In genomic region chr13:29702912-29703351, GRCh38 we compare ENCODE assay signal across 11 cellular contexts.
DNase-seq lines count a peak whose midpoint lies in the region; ATAC-seq and TF ChIP-seq lines count a peak whose summit lies in the region.
"Had no signal": no experiment of that assay in that cellular context is flagged by ENCODE, and none has a peak within 500 bp of the region (broad histone marks: within the 10 kb centered on the region; RNA-seq: fewer than 3 reads in every experiment).

No MANE protein-coding gene starts in this region.

- intact Hi-C loops in natural killer cell (cut with micrococcal nuclease): no loop called here

- H3K4me3 ChIP-seq in BJ (ENCODE audit: low read depth, low read length) (no peak overlapping the region), NT2/D1 (ENCODE audit: insufficient read length, low read depth) (peak overlapping the region; percentile 13), epithelial cell of esophagus (ENCODE audit: low read length) (no peak overlapping the region)

- ATAC-seq in GM21717 (IDR thresholded peaks at IDR 0.05; ENCODE audit: unreplicated experiment) (no peak), natural killer cell (no peak)
- ATAC-seq: activated CD8-positive, alpha-beta T cell treated with anti-CD3 and anti-CD28 coated beads, Interleukin-2, amount 10 ng/mL, durations not matched to agents 7 days and 5 days had no signal

- peaks cover 12% of the 10 kb centered on the region for H3K27me3 Mint-ChIP-seq in nephron progenitor cell (ENCODE audit: low read depth, poor library complexity)
- H3K27me3 Mint-ChIP-seq in natural killer cell (ENCODE audit: low read depth in 2 of 2): peaks cover 32 to 55% of the 10 kb centered on the region in 2 donors

- H3K27me3 ChIP-seq in BJ (ENCODE audit: control insufficient read depth, insufficient read depth, low read length) (no peaks in the 10 kb centered on the region), NT2/D1 (ENCODE audit: insufficient read depth, insufficient read length) (no peaks in the 10 kb centered on the region)

- peaks cover 6% of the 10 kb centered on the region; the same call in 1 of the 2 replicates for H3K9me3 ChIP-seq in NT2/D1 (ENCODE audit: insufficient read depth, low read length)

- DNase-seq in BJ (ENCODE audit: low read depth) (peak; percentile 91), NT2/D1 (ENCODE audit: low read depth, low spot score) (no peak), epithelial cell of esophagus (ENCODE audit: low read depth) (peak; percentile 95), nephron progenitor cell (peak; percentile 24), natural killer cell (no peak), GM10248 (ENCODE audit: extremely low spot score) (no peak)
- no peak for DNase-seq in activated CD8-positive, alpha-beta memory T cell treated with anti-CD3 and anti-CD28 coated beads, Interleukin-2, amount 50 U/mL, for 48 hours
- DNase-seq: activated CD8-positive, alpha-beta T cell treated with anti-CD3 and anti-CD28 coated beads, Interleukin-2, amount 10 ng/mL, durations not matched to agents 7 days and 5 days; COR-L47; NCI-H774 had no signal

- no peak overlapping the region for H3K27ac Mint-ChIP-seq in nephron progenitor cell
- H3K27ac Mint-ChIP-seq in natural killer cell: no peak overlapping the region
- H3K27ac Mint-ChIP-seq: activated CD8-positive, alpha-beta T cell treated with anti-CD3 and anti-CD28 coated beads, Interleukin-2, amount 10 ng/mL, durations not matched to agents 7 days and 5 days had no signal

- H3K9me3 Mint-ChIP-seq in nephron progenitor cell (peaks cover 8% of the 10 kb centered on the region), natural killer cell (no peaks in the 10 kb centered on the region)

- H3K4me1 Mint-ChIP-seq in nephron progenitor cell: peaks cover 19% of the 10 kb centered on the region
- no peaks in the 10 kb centered on the region for H3K4me1 Mint-ChIP-seq in natural killer cell

- TF ChIP-seq CTCF in BJ (IDR thresholded peaks at IDR 0.05; ENCODE audit: insufficient read depth, low read depth, low read length): no peak
- TF ChIP-seq CTCF in epithelial cell of esophagus (IDR thresholded peaks at IDR 0.05; ENCODE audit: insufficient read depth, low read depth, low read length, missing control alignments): no peak
- no peak for TF ChIP-seq CTCF in nephron progenitor cell (IDR thresholded peaks at IDR 0.05)
- no peak for TF ChIP-seq CTCF in natural killer cell (IDR thresholded peaks at IDR 0.05)
- no peak for TF ChIP-seq CTCF in GM10248 (IDR thresholded peaks at IDR 0.05; ENCODE audit: control extremely low read depth, extremely low read depth, low read depth, missing control alignments)

- POLR2A ChIA-PET in BJ (lab: Charles Lee): interaction anchor here (0.8 kb wide), 1 partner anchor 138 kb away, joined by 4 read pairs; no protein-coding TSS in a partner anchor
- POLR2A ChIA-PET in GM10248 (lab: Yijun Ruan, JAX): no interaction called here

- H3K4me1 ChIP-seq in NT2/D1 (ENCODE audit: insufficient read depth, insufficient read length): no peaks in the 10 kb centered on the region

- H3K36me3 Mint-ChIP-seq in nephron progenitor cell (ENCODE audit: low read depth) (no peaks in the 10 kb centered on the region), natural killer cell (no peaks in the 10 kb centered on the region)

- no peak overlapping the region for H3K4me3 Mint-ChIP-seq in nephron progenitor cell
- no peak overlapping the region for H3K4me3 Mint-ChIP-seq in natural killer cell
- H3K4me3 Mint-ChIP-seq: activated CD8-positive, alpha-beta T cell treated with anti-CD3 and anti-CD28 coated beads, Interleukin-2, amount 10 ng/mL, durations not matched to agents 7 days and 5 days had no signal

- no peak overlapping the region for H3K9ac ChIP-seq in NT2/D1 (ENCODE audit: insufficient read length, low read depth)

- CTCF ChIA-PET in BJ (lab: Yijun Ruan, JAX): interaction anchor here (0.6 to 11.2 kb wide), 7 partner anchors 15 to 1048 kb away, joined by 3 to 173 read pairs (median 3); no protein-coding TSS in a partner anchor
- CTCF ChIA-PET in GM10248 (lab: Yijun Ruan, JAX): interaction anchor here (0.6 to 1.0 kb wide), 2 partner anchors 195 to 206 kb away, joined by 3 read pairs; no protein-coding TSS in a partner anchor

- no peaks in the 10 kb centered on the region for H3K36me3 ChIP-seq in BJ (ENCODE audit: control insufficient read depth, insufficient read depth, low read length)
- no peaks in the 10 kb centered on the region for H3K36me3 ChIP-seq in NT2/D1 (ENCODE audit: insufficient read depth, insufficient read length, low read length)

Comparison
In these comparisons a context has a peak if more than half of its experiments do, and no peak if none do; other contexts are left out.
1. DNase-seq: peak in BJ (single experiment), epithelial cell of esophagus (single experiment) and nephron progenitor cell (single experiment); none in NT2/D1 (single experiment), activated CD8-positive, alpha-beta memory T cell treated with anti-CD3 and anti-CD28 coated beads, Interleukin-2, amount 50 U/mL, for 48 hours (single experiment), natural killer cell (single experiment) and GM10248 (single experiment).